Comparison of ENCODE assay signal across 21 cellular contexts in genomic region chr1:212119397-212119837, GRCh38.
DNase-seq lines count a peak whose midpoint lies in the region; ATAC-seq, FAIRE-seq and TF ChIP-seq lines count a peak whose summit lies in the region.
"Had no signal": no experiment of that assay in that cellular context is flagged by ENCODE, and none has a peak within 500 bp of the region (broad histone marks: within the 10 kb centered on the region; RNA-seq: fewer than 3 reads in every experiment).

No MANE protein-coding gene starts in this region.

- H3K4me1 ChIP-seq in MM.1S (ENCODE audit: low read length) = peaks cover 15% of the 10 kb centered on the region
- H3K4me1 ChIP-seq in K562 (replicated peaks in 1 of 2; ENCODE audit: control insufficient read depth in 2 of 2, insufficient read depth in 2 of 2, low read length in 2 of 2) = peaks cover 0 to 25% of the 10 kb centered on the region in 2 experiments; a peak in 4 of 5 replicates

- H3F3A ChIP-seq in MM.1S (ENCODE audit: insufficient read depth, low read length) = no peaks in the 10 kb centered on the region

- TF ChIP-seq RAD21 in K562 (CRISPR knock-in tag; conservative IDR thresholded peaks at IDR 0.05 in 1 of 2, IDR thresholded peaks at IDR 0.05 in 1 of 2) = no peak

- ATAC-seq in K562 (peak; percentile 22; the same call in 2 of the 3 replicates), left ventricle myocardium superior (peak; percentile 98), HG02885 (IDR thresholded peaks at IDR 0.05; ENCODE audit: poor library complexity, unreplicated experiment) (no peak), GM19035 (IDR thresholded peaks at IDR 0.05; ENCODE audit: unreplicated experiment) (no peak)
- peak; percentile 27 for ATAC-seq in stimulated activated memory B cell treated with anti-CD40 and anti-IgM and Interleukin-4, amounts not matched to agents 10 μg/mL and 1 μg/mL and 100 μg/mL, for 72 hours
- ATAC-seq: activated CD4-positive, alpha-beta T cell treated with anti-CD3 and anti-CD28 coated beads for 36 hours; activated CD8-positive, alpha-beta memory T cell treated with anti-CD3 and anti-CD28 coated beads, Interleukin-2, amount 10 ng/mL, durations not matched to agents 7 days and 5 days had no signal

- TF ChIP-seq POLR2A in K562 (conservative IDR thresholded peaks at IDR 0.05) = no peak

- no peaks in the 10 kb centered on the region for H3K79me2 ChIP-seq in MM.1S (ENCODE audit: low read length)
- H3K79me2 ChIP-seq in K562 (ENCODE audit: control insufficient read depth, insufficient read depth, low read length) = no peaks in the 10 kb centered on the region

- POLR2A ChIA-PET in K562 (lab: Yijun Ruan, JAX) = interaction anchor here (0.6 to 1.4 kb wide), 6 partner anchors 8 to 76 kb away, joined by 3 to 4 read pairs (median 3); no protein-coding TSS in a partner anchor

- H3K4me3 Mint-ChIP-seq in stimulated activated memory B cell treated with anti-CD40 and anti-IgM and Interleukin-4, amounts not matched to agents 10 μg/mL and 1 μg/mL and 100 μg/mL, for 72 hours = no peak overlapping the region
- H3K4me3 Mint-ChIP-seq: activated CD4-positive, alpha-beta T cell treated with anti-CD3 and anti-CD28 coated beads for 36 hours; activated CD8-positive, alpha-beta memory T cell treated with anti-CD3 and anti-CD28 coated beads, Interleukin-2, amount 10 ng/mL, durations not matched to agents 7 days and 5 days had no signal

- no peaks in the 10 kb centered on the region for H3K36me3 Mint-ChIP-seq in stimulated activated memory B cell treated with anti-CD40 and anti-IgM and Interleukin-4, amounts not matched to agents 10 μg/mL and 1 μg/mL and 100 μg/mL, for 72 hours

- no peak for TF ChIP-seq EP300 in K562 (IDR thresholded peaks at IDR 0.05; ENCODE audit: low read length)

- H4K20me1 ChIP-seq in MM.1S (ENCODE audit: insufficient read depth, low read length) (no peaks in the 10 kb centered on the region), K562 (replicated peaks; ENCODE audit: control insufficient read depth, insufficient read depth, low read length) (no peaks in the 10 kb centered on the region)

- no peaks in the 10 kb centered on the region for H3K27me3 Mint-ChIP-seq in stimulated activated memory B cell treated with anti-CD40 and anti-IgM and Interleukin-4, amounts not matched to agents 10 μg/mL and 1 μg/mL and 100 μg/mL, for 72 hours
- H3K27me3 Mint-ChIP-seq: activated CD4-positive, alpha-beta T cell treated with anti-CD3 and anti-CD28 coated beads for 36 hours; activated CD8-positive, alpha-beta memory T cell treated with anti-CD3 and anti-CD28 coated beads, Interleukin-2, amount 10 ng/mL, durations not matched to agents 7 days and 5 days had no signal

- no peak overlapping the region for H3K27ac Mint-ChIP-seq in stimulated activated memory B cell treated with anti-CD40 and anti-IgM and Interleukin-4, amounts not matched to agents 10 μg/mL and 1 μg/mL and 100 μg/mL, for 72 hours
- H3K27ac Mint-ChIP-seq: activated CD4-positive, alpha-beta T cell treated with anti-CD3 and anti-CD28 coated beads for 36 hours; activated CD8-positive, alpha-beta memory T cell treated with anti-CD3 and anti-CD28 coated beads, Interleukin-2, amount 10 ng/mL, durations not matched to agents 7 days and 5 days had no signal

- peaks cover 10% of the 10 kb centered on the region for H3K4me1 Mint-ChIP-seq in stimulated activated memory B cell treated with anti-CD40 and anti-IgM and Interleukin-4, amounts not matched to agents 10 μg/mL and 1 μg/mL and 100 μg/mL, for 72 hours

- H3K9me1 ChIP-seq in K562 (ENCODE audit: control insufficient read depth, insufficient read depth, low read length) = no peaks in the 10 kb centered on the region

- CTCF ChIA-PET in K562 (lab: Yijun Ruan, JAX; ENCODE audit: low intra/inter-chr PET ratio) = no interaction called here

- no peaks in the 10 kb centered on the region for H3K9me3 Mint-ChIP-seq in stimulated activated memory B cell treated with anti-CD40 and anti-IgM and Interleukin-4, amounts not matched to agents 10 μg/mL and 1 μg/mL and 100 μg/mL, for 72 hours

- H3K4me3 ChIP-seq in MM.1S (ENCODE audit: low read length) (no peak overlapping the region), K562 (no peak overlapping the region)
- H3K4me3 ChIP-seq: PC-9 had no signal

- H3K27me3 ChIP-seq in MM.1S (replicated peaks; ENCODE audit: insufficient read depth, low read length) (no peaks in the 10 kb centered on the region), K562 (ENCODE audit: control insufficient read depth in 2 of 2, insufficient read depth in 2 of 2, low read length in 2 of 2) (no peaks in the 10 kb centered on the region)

- no peaks in the 10 kb centered on the region for H3K9me2 ChIP-seq in MM.1S (replicated peaks; ENCODE audit: insufficient read depth, low read length)

- H2AFZ ChIP-seq in MM.1S (ENCODE audit: low read length) (no peak overlapping the region), K562 (ENCODE audit: low read depth, low read length) (no peak overlapping the region)
- H2AFZ ChIP-seq: PC-9 had no signal

- no TSS peak for BruUV-seq in K562 (replicated peaks; lab: Mats Ljungman, UMichigan)

- WGBS in K562 (ENCODE audit: insufficient coverage, low coverage, missing lambda C conversion rate) = 84% methylated on average over 5 of the region's 5 CpGs

- H3K4me2 ChIP-seq in MM.1S (ENCODE audit: low read depth, low read length) (no peak overlapping the region), K562 (ENCODE audit: insufficient read depth, low read length) (no peak overlapping the region)
- H3K4me2 ChIP-seq: PC-9 had no signal

- no peaks in the 10 kb centered on the region for H3K9me3 ChIP-seq in MM.1S (replicated peaks; ENCODE audit: insufficient read depth, low read length)
- H3K9me3 ChIP-seq in K562 (replicated peaks; ENCODE audit: control insufficient read depth, insufficient read depth, low read depth, low read length) = no peaks in the 10 kb centered on the region

- H3K36me3 ChIP-seq in MM.1S (replicated peaks; ENCODE audit: insufficient read depth, low read length) = no peaks in the 10 kb centered on the region
- peaks cover 12% of the 10 kb centered on the region; the same call in 2 of the 3 replicates for H3K36me3 ChIP-seq in K562 (ENCODE audit: control insufficient read depth, insufficient read depth, low read length)

- in situ Hi-C loops in K562 (cut with MboI) = no loop called here

- intact Hi-C loops in K562 (cut with micrococcal nuclease) = no loop called here
- intact Hi-C loops in left ventricle myocardium superior (cut with micrococcal nuclease) = no loop called here

- FAIRE-seq in K562 (lab: Jason Lieb, UNC) (no peak), GM19239 (lab: Jason Lieb, UNC) (no peak)
- FAIRE-seq: TTC549 had no signal

- peak overlapping the region; percentile 32; the same call in 1 of the 2 replicates for H3K27ac ChIP-seq in MM.1S (ENCODE audit: low read length)
- no peak overlapping the region for H3K27ac ChIP-seq in K562 (ENCODE audit: extremely low read depth, low read depth, low read length)
- H3K27ac ChIP-seq: epithelial cell of prostate, PC-9 had no signal

- no peak for DNase-seq in MM.1S
- no peak for DNase-seq in K562 (ENCODE audit: extremely low read depth in 1 of 4, low spot score in 3 of 4)
- peak; percentile 77 for DNase-seq in left ventricle myocardium superior
- no peak for DNase-seq in GM19239 (ENCODE audit: insufficient read length, low spot score)
- DNase-seq: activated CD4-positive, alpha-beta T cell treated with anti-CD3 and anti-CD28 coated beads for 36 hours; activated CD8-positive, alpha-beta memory T cell treated with anti-CD3 and anti-CD28 coated beads, Interleukin-2, amount 10 ng/mL, durations not matched to agents 7 days and 5 days; amniotic stem cell; caudate nucleus; HCEC 1CT; NCI-H1694 treated with DMSO at 0.1 percent for 48 hours; NCI-H2227 treated with DMSO at 0.1 percent for 48 hours; NCI-H774; nucleus accumbens; PC-9; retina; stimulated activated CD4-positive, alpha-beta T cell treated with anti-CD3 and anti-CD28 coated beads, Interleukin-15, amount 100 ng/mL, for 24 hours had no signal

- H3K9ac ChIP-seq in MM.1S (ENCODE audit: low read length) = no peak overlapping the region
- 0 out of 4 replicates have a peak overlapping the region, but pooled peaks of 1 of the 2 experiments have one; percentile 59 for H3K9ac ChIP-seq in K562 (ENCODE audit: insufficient read depth in 1 of 2, low read depth in 2 of 2, low read length in 2 of 2)

- no peak for TF ChIP-seq CTCF in MM.1S (IDR thresholded peaks at IDR 0.05; ENCODE audit: low read length)
- no peak for TF ChIP-seq CTCF in K562 (IDR thresholded peaks at IDR 0.05 in 2 of 3, conservative IDR thresholded peaks at IDR 0.05 in 1 of 3; ENCODE audit: insufficient read depth in 2 of 3, low read depth in 1 of 3, low read length in 3 of 3)

TF ChIP-seq in K562, 482 proteins besides CTCF, POLR2A, EP300 and RAD21:
- TF ChIP-seq IFI16 (CRISPR knock-in tag; IDR thresholded peaks at IDR 0.05) (no peak), E2F1 (CRISPR knock-in tag; IDR thresholded peaks at IDR 0.05) (no peak), SMARCE1 (IDR thresholded peaks at IDR 0.05) (no peak), CBX2 (IDR thresholded peaks at IDR 0.05; ENCODE audit: insufficient read depth, low read length, poor library complexity, severe bottlenecking) (no peak), LEF1 (IDR thresholded peaks at IDR 0.05) (no peak), ZNF347 (CRISPR knock-in tag; IDR thresholded peaks at IDR 0.05; ENCODE audit: low read depth) (no peak), CREBBP (IDR thresholded peaks at IDR 0.05; ENCODE audit: low read depth, low read length) (no peak), SRSF9 (IDR thresholded peaks at IDR 0.05; ENCODE audit: borderline replicate concordance, low read depth, low read length) (no peak)

Comparison
In these comparisons a context has a peak if more than half of its experiments do, and no peak if none do; other contexts are left out.
1. ATAC-seq: peak in K562 (single experiment), left ventricle myocardium superior (single experiment) and stimulated activated memory B cell treated with anti-CD40 and anti-IgM and Interleukin-4, amounts not matched to agents 10 μg/mL and 1 μg/mL and 100 μg/mL, for 72 hours (single experiment); none in HG02885 (single experiment) and GM19035 (single experiment).